In genomic region chr2:230798769-230799399, GRCh38 we compare ENCODE assay signal across 8 cellular contexts.
DNase-seq lines count a peak whose midpoint lies in the region; ATAC-seq, FAIRE-seq and TF ChIP-seq lines count a peak whose summit lies in the region.

No MANE protein-coding gene starts in this region.

- DNase-seq in DMS153 treated with DMSO at 0.1 percent for 48 hours (lab: John Stamatoyannopoulos, UW; ENCODE audit: unreplicated experiment) (peak; percentile 7), HEK293T (ENCODE audit: extremely low spot score) (peak; percentile 43), OCI-M1 (lab: John Stamatoyannopoulos, UW) (peak; percentile 71), amniotic stem cell (lab: John Stamatoyannopoulos, UW) (peak; percentile 57), tibial artery (no peak), occipital lobe (lab: John Stamatoyannopoulos, UW) (no peak)

- H3K9me3 ChIP-seq in tibial artery: no peaks in the 10 kb centered on the region

- no peak overlapping the region for H3K4me3 ChIP-seq in tibial artery

- ATAC-seq in HG03039 (IDR thresholded peaks at IDR 0.05; ENCODE audit: unreplicated experiment): no peak

- no peaks in the 10 kb centered on the region for H3K27me3 ChIP-seq in tibial artery

- POLR2A ChIA-PET in HEK293T (lab: Yijun Ruan, JAX): interaction anchor here (1.0 kb wide), 1 partner anchor 86 kb away, joined by 5 read pairs; the partner anchor contains the start of gene CAB39

- peak; percentile 77 for FAIRE-seq in islet of Langerhans (lab: Jason Lieb, UNC)

- intact Hi-C loops in tibial artery (cut with DNase I; ENCODE audit: low total_unique reads): no loop called here

- H3K36me3 ChIP-seq in tibial artery: peaks cover 4 to 26% (median 20%) of the 10 kb centered on the region in 3 donors

- H3K4me1 ChIP-seq in tibial artery: peaks cover 3 to 45% (median 14%) of the 10 kb centered on the region in 4 donors

- CTCF ChIA-PET in HEK293T (lab: Yijun Ruan, JAX): interaction anchor here (0.6 to 1.7 kb wide), 8 partner anchors 13 to 732 kb away, joined by 3 to 6 read pairs (median 4); no protein-coding TSS in a partner anchor

- H3K27ac ChIP-seq in tibial artery: no peak overlapping the region

- peak; percentile 60 to 68 for TF ChIP-seq CTCF in tibial artery (IDR thresholded peaks at IDR 0.05)

TF ChIP-seq in HEK293T, 16 proteins besides CTCF, POLR2A, EP300 and RAD21:
- no peak for TF ChIP-seq NFRKB (IDR thresholded peaks at IDR 0.05)
- TF ChIP-seq BHLHE40 (IDR thresholded peaks at IDR 0.05; ENCODE audit: borderline replicate concordance): no peak
- TF ChIP-seq ELF4 (IDR thresholded peaks at IDR 0.05): no peak
- no peak for TF ChIP-seq PKNOX1 (IDR thresholded peaks at IDR 0.05)
- TF ChIP-seq SUZ12 (IDR thresholded peaks at IDR 0.05): no peak
- no peak for TF ChIP-seq TARDBP (IDR thresholded peaks at IDR 0.05)
- TF ChIP-seq FOXM1 (IDR thresholded peaks at IDR 0.05; ENCODE audit: borderline replicate concordance): no peak
- no peak for TF ChIP-seq L3MBTL2 (conservative IDR thresholded peaks at IDR 0.05)
- TF ChIP-seq SP1 (IDR thresholded peaks at IDR 0.05): no peak
- TF ChIP-seq CTBP1 (IDR thresholded peaks at IDR 0.05; ENCODE audit: borderline replicate concordance): no peak
- TF ChIP-seq FOXK2 (IDR thresholded peaks at IDR 0.05): no peak
- no peak for TF ChIP-seq ZNF384 (IDR thresholded peaks at IDR 0.05)
- TF ChIP-seq ARNT (IDR thresholded peaks at IDR 0.05): no peak
- TF ChIP-seq HDGF (IDR thresholded peaks at IDR 0.05; ENCODE audit: borderline replicate concordance): no peak
- no peak for TF ChIP-seq FOXA1 (IDR thresholded peaks at IDR 0.05)

Comparison
In these comparisons a context has a peak if more than half of its experiments do, and no peak if none do; other contexts are left out.
1. DNase-seq: peak in DMS153 treated with DMSO at 0.1 percent for 48 hours (single experiment), HEK293T (single experiment), OCI-M1 (single experiment) and amniotic stem cell (single experiment); none in tibial artery (0 of 2) and occipital lobe (single experiment).